Comparison of ENCODE assay signal across 8 cellular contexts in genomic region chr22:38273135-38273761, GRCh38. TPM values are rescaled to one million over a fixed set of nuclear protein-coding genes. Genes with fewer than 3 reads are reported as not detected.
A peak's percentile ranks its signal among the peaks of the same experiment; 100 is the strongest.
DNase-seq lines count a peak whose midpoint lies in the region; ATAC-seq, FAIRE-seq and TF ChIP-seq lines count a peak whose summit lies in the region.

No MANE protein-coding gene starts in this region.

- no peaks in the 10 kb centered on the region for H3K9me3 ChIP-seq in Panc1 (ENCODE audit: control insufficient read depth, insufficient read depth, low read depth, low read length)
- H3K9me3 ChIP-seq in H1 (ENCODE audit: insufficient read depth in 2 of 2, low read depth in 1 of 2, low read length in 1 of 2): no peaks in the 10 kb centered on the region
- no peaks in the 10 kb centered on the region for H3K9me3 ChIP-seq in naive thymus-derived CD4-positive, alpha-beta T cell (ENCODE audit: control insufficient read depth in 2 of 3, low read length in 3 of 3)

- peaks cover 10% of the 10 kb centered on the region for H3K23me2 ChIP-seq in H1 (ENCODE audit: low read depth, low read length)

- peak overlapping the region; percentile 46; the same call in 1 of the 2 replicates for H2BK15ac ChIP-seq in H1 (ENCODE audit: low read length)

- intact Hi-C loops in Panc1 (cut with micrococcal nuclease; ENCODE audit: unreplicated experiment): no loop called here
- intact Hi-C loops in naive thymus-derived CD4-positive, alpha-beta T cell (cut with micrococcal nuclease): loop anchor here (1.0 to 5.0 kb wide), 8 partner anchors 44 to 466 kb away; partner anchors contain the start of genes CSNK1E (in 2 of the 2), PLA2G6 (in 2 of the 2), DDX17 (in 1 of the 2) and DMC1 (in 1 of the 2)

- peak overlapping the region; percentile 89 for H3K27ac ChIP-seq in Panc1 (ENCODE audit: low read length)
- H3K27ac ChIP-seq in H1 (ENCODE audit: low read depth, low read length): no peak overlapping the region
- H3K27ac ChIP-seq in naive thymus-derived CD4-positive, alpha-beta T cell (ENCODE audit: low read depth, low read length): peak overlapping the region; percentile 89

- CTCF ChIA-PET in Panc1 (lab: Charles Lee) (no interaction called here), H1 (lab: Charles Lee; ENCODE audit: partially characterized antibody) (interaction anchor here (1.8 to 4.5 kb wide), 3 partner anchors 12 to 173 kb away, joined by 4 to 33 read pairs (median 6); no protein-coding TSS in a partner anchor)
- CTCF ChIA-PET in naive thymus-derived CD4-positive, alpha-beta T cell (lab: Charles Lee): no interaction called here

- POLR2A ChIA-PET in Panc1 (lab: Charles Lee): no interaction called here
- POLR2A ChIA-PET in H1 (lab: Charles Lee; ENCODE audit: partially characterized antibody): interaction anchor here (1.2 to 7.8 kb wide), 2 partner anchors 14 to 76 kb away, joined by 3 to 81 read pairs; no protein-coding TSS in a partner anchor
- POLR2A ChIA-PET in naive thymus-derived CD4-positive, alpha-beta T cell (lab: Charles Lee): interaction anchor here (0.5 kb wide), 1 partner anchor 468 kb away, joined by 3 read pairs; a partner anchor contains a TSS

- H3K4me2 ChIP-seq in H1 (ENCODE audit: insufficient read depth in 1 of 2, low read depth in 2 of 2, low read length in 2 of 2): peak overlapping the region; percentile 97

- peak overlapping the region; percentile 50 for H4K91ac ChIP-seq in H1 (replicated peaks; ENCODE audit: insufficient read length, low read length)

- H3K36me3 ChIP-seq in Panc1 (ENCODE audit: control insufficient read depth, insufficient read depth, low read length) (peaks cover 5% of the 10 kb centered on the region; the same call in 1 of the 2 replicates), H1 (ENCODE audit: control insufficient read depth in 2 of 4, insufficient read depth in 4 of 4, low read length in 3 of 4) (0 out of 8 replicates have a peak, but pooled peaks cover 0 to 3% (median 0%) of the 10 kb centered on the region in 4 experiments)
- H3K36me3 ChIP-seq in naive thymus-derived CD4-positive, alpha-beta T cell (ENCODE audit: control insufficient read depth in 2 of 3, insufficient read depth in 3 of 3, low read length in 3 of 3): peaks cover 0 to 5% (median 0%) of the 10 kb centered on the region in 3 experiments

- peak overlapping the region; percentile 11; the same call in 1 of the 2 replicates for H2BK12ac ChIP-seq in H1 (ENCODE audit: low read depth, low read length)

- no TSS peak for BruUV-seq in Panc1 (replicated peaks; lab: Mats Ljungman, UMichigan)

- in situ Hi-C loops in G401 (cut with HindIII; ENCODE audit: low sequenced_read_pairs) (loop anchor here (25.0 kb wide), 1 partner anchor 161 kb away; the partner anchor contains the start of gene BAIAP2L2), Panc1 (cut with HindIII; ENCODE audit: low pct_unique_long_range_greater_than_20kb, low sequenced_read_pairs) (no loop called here), ACHN (cut with HindIII; ENCODE audit: low pct_ligation_motif_present, low pct_unique_long_range_greater_than_20kb, low sequenced_read_pairs) (no loop called here)

- peak overlapping the region; percentile 66; the same call in 1 of the 2 replicates for H4K8ac ChIP-seq in H1 (ENCODE audit: extremely low read depth, insufficient read depth, low read length)

- no peak overlapping the region for H2AK5ac ChIP-seq in H1 (ENCODE audit: low read depth, low read length)

- peaks cover 29 to 55% (median 50%) of the 10 kb centered on the region in 7 donors for H3K4me1 Mint-ChIP-seq in naive thymus-derived CD4-positive, alpha-beta T cell

- peaks cover 17 to 26% of the 10 kb centered on the region in 2 experiments for H4K20me1 ChIP-seq in H1 (replicated peaks in 1 of 2; ENCODE audit: control insufficient read depth in 1 of 2, insufficient read depth in 2 of 2, low read length in 2 of 2)

- peak overlapping the region; percentile 27 for H3K4ac ChIP-seq in H1 (replicated peaks; ENCODE audit: insufficient read length, low read depth, low read length)

- H3K18ac ChIP-seq in H1 (ENCODE audit: extremely low read depth, low read length): peak overlapping the region; percentile 85

- H2BK120ac ChIP-seq in H1 (replicated peaks; ENCODE audit: low read depth, low read length): no peak overlapping the region

- H3K79me2 ChIP-seq in H1 (ENCODE audit: control insufficient read depth in 1 of 2, insufficient read depth in 2 of 2, low read length in 2 of 2): peaks cover 17 to 34% of the 10 kb centered on the region in 2 experiments

- H2BK5ac ChIP-seq in H1 (ENCODE audit: low read depth, low read length): no peak overlapping the region

- ATAC-seq in Panc1 (peak; percentile 49; the same call in 1 of the 2 replicates), GM19455 (IDR thresholded peaks at IDR 0.05; ENCODE audit: unreplicated experiment) (no peak), GM18870 (IDR thresholded peaks at IDR 0.05; ENCODE audit: unreplicated experiment) (no peak)
- peak; percentile 8 for ATAC-seq in naive thymus-derived CD4-positive, alpha-beta T cell

- H4K5ac ChIP-seq in H1 (ENCODE audit: insufficient read length, low read depth, low read length): peak overlapping the region; percentile 70

- FAIRE-seq in H1 (lab: Jason Lieb, UNC): no peak

- H3K9ac ChIP-seq in H1 (replicated peaks in 1 of 4; ENCODE audit: extremely low read depth in 1 of 4, low read depth in 3 of 4, low read length in 3 of 4): peak overlapping the region in 1 of 4 experiments; percentile 63; a peak in 3 of 7 replicates

- no peak for TF ChIP-seq POLR2A in H1 (IDR thresholded peaks at IDR 0.05; ENCODE audit: control extremely low read depth in 1 of 2, low read depth in 2 of 2, low read length in 2 of 2)

- 28% methylated on average over 22 of the region's 25 CpGs; no CpG with 5 or more reads in 1 of the 2 experiments for WGBS in H1 (ENCODE audit: extremely low coverage in 1 of 2, insufficient coverage in 1 of 2, insufficient read length in 1 of 2, insufficient replicate concordance in 2 of 2, low coverage in 1 of 2, low lambda C conversion rate in 2 of 2, missing lambda C conversion rate in 1 of 2), 2 experiments

- H3K36me3 Mint-ChIP-seq in naive thymus-derived CD4-positive, alpha-beta T cell: no peaks in the 10 kb centered on the region

- H3K27me3 Mint-ChIP-seq in naive thymus-derived CD4-positive, alpha-beta T cell: peaks cover 0 to 8% (median 0%) of the 10 kb centered on the region in 5 donors

- H2BK20ac ChIP-seq in H1 (ENCODE audit: low read length): no peak overlapping the region

- H2AFZ ChIP-seq in H1 (ENCODE audit: low read length): peak overlapping the region; percentile 100

- H3K4me3 ChIP-seq in Panc1 (ENCODE audit: low read depth in 2 of 2, low read length in 2 of 2): peak overlapping the region; percentile 66 to 77
- H3K4me3 ChIP-seq in H1 (ENCODE audit: extremely low read depth in 1 of 4, insufficient read depth in 2 of 4, low read depth in 3 of 4, low read length in 4 of 4): peak overlapping the region; percentile 30 to 97 (median 74)
- peak overlapping the region; percentile 77 for H3K4me3 ChIP-seq in naive thymus-derived CD4-positive, alpha-beta T cell (ENCODE audit: low read length)

- H3K9me3 Mint-ChIP-seq in naive thymus-derived CD4-positive, alpha-beta T cell: peaks cover 0 to 3% (median 0%) of the 10 kb centered on the region in 11 donors

- DNase-seq in G401 (ENCODE audit: low spot score) (peak; percentile 70), Panc1 (ENCODE audit: low read depth, low spot score) (no peak), H1 (ENCODE audit: low read depth in 1 of 2, low spot score in 2 of 2) (no peak), ACHN (no peak), HCEC 1CT (no peak)
- DNase-seq in naive thymus-derived CD4-positive, alpha-beta T cell: no peak

- H3K79me1 ChIP-seq in H1 (ENCODE audit: low read depth, low read length): peaks cover 20% of the 10 kb centered on the region

- H3K14ac ChIP-seq in H1 (ENCODE audit: insufficient read length): no peak overlapping the region

- H3K23ac ChIP-seq in H1 (ENCODE audit: insufficient read length): no peak overlapping the region

- peaks cover 10% of the 10 kb centered on the region for H3K4me1 ChIP-seq in Panc1 (ENCODE audit: control insufficient read depth, insufficient read depth, low read length)
- peaks cover 10 to 21% (median 15%) of the 10 kb centered on the region in 4 experiments for H3K4me1 ChIP-seq in H1 (replicated peaks in 1 of 4; ENCODE audit: control insufficient read depth in 3 of 4, insufficient read depth in 4 of 4, low read length in 3 of 4)
- peaks cover 19 to 26% of the 10 kb centered on the region in 2 donors for H3K4me1 ChIP-seq in naive thymus-derived CD4-positive, alpha-beta T cell (ENCODE audit: control insufficient read depth in 2 of 2, insufficient read depth in 2 of 2, low read length in 2 of 2)

- no peak for TF ChIP-seq CTCF in Panc1 (IDR thresholded peaks at IDR 0.05)
- TF ChIP-seq CTCF in H1 (IDR thresholded peaks at IDR 0.05; ENCODE audit: control extremely low read depth in 1 of 3, insufficient read depth in 1 of 3, low read depth in 1 of 3, low read length in 3 of 3): no peak; a peak in 1 of 4 replicates

- TF ChIP-seq EP300 in H1 (IDR thresholded peaks at IDR 0.05; ENCODE audit: borderline replicate concordance in 1 of 2, low read depth in 2 of 2, low read length in 2 of 2): no peak

- H3K4me3 Mint-ChIP-seq in naive thymus-derived CD4-positive, alpha-beta T cell: peak overlapping the region; percentile 90 to 96 (median 94)

- H3K27me3 ChIP-seq in Panc1 (ENCODE audit: control insufficient read depth, insufficient read depth, low read length) (no peaks in the 10 kb centered on the region), H1 (replicated peaks in 1 of 4; ENCODE audit: control insufficient read depth in 3 of 4, extremely low read depth in 1 of 4, insufficient read depth in 3 of 4, low read length in 3 of 4) (no peaks in the 10 kb centered on the region)
- H3K27me3 ChIP-seq in naive thymus-derived CD4-positive, alpha-beta T cell (ENCODE audit: control insufficient read depth in 2 of 2, insufficient read depth in 2 of 2, low read length in 2 of 2): no peaks in the 10 kb centered on the region

- H3K56ac ChIP-seq in H1 (replicated peaks; ENCODE audit: insufficient read length, low read depth, low read length): peak overlapping the region; percentile 5

- TF ChIP-seq RAD21 in H1 (IDR thresholded peaks at IDR 0.05 in 1 of 2, conservative IDR thresholded peaks at IDR 0.05 in 1 of 2; ENCODE audit: low read depth in 2 of 2, low read length in 2 of 2): no peak

- H3K27ac Mint-ChIP-seq in naive thymus-derived CD4-positive, alpha-beta T cell: peak overlapping the region; percentile 92 to 99 (median 96)

RNA-seq across cellular contexts. Expression of gene TMEM184B, which starts 0.4 kb away (rescaled TPM):
- 16.2 and 20.5 TPM in 2 replicates for total RNA-seq in G401 (2014; rRNA removed; shearing (Covaris generic))
- total RNA-seq in Panc1 (2021; ENCODE audit: unreplicated experiment): 54.2 TPM
- polyA plus RNA-seq in Panc1 (2012; ENCODE audit: insufficient read length): 60.0 TPM
- total RNA-seq in H1 (2021; fragmentation: NEBNext Ultra II Directional; extraction: Animal tissue kit (Norgen Biotek cat#: 25700)): 79.9 and 81.0 TPM in 2 replicates
- 41.6 and 70.6 TPM in 2 replicates for polyA plus RNA-seq in H1 (2011; rRNA removed)
- polyA plus RNA-seq in H1 (2011; cell fraction: cytosol; rRNA removed): 29.5 TPM
- polyA plus RNA-seq in H1 (2011; cell fraction: nucleus; rRNA removed): 55.9 TPM
- polyA plus RNA-seq in H1 (2012, experiment 1 of 2): 34.1 to 60.3 TPM (median 56.8 TPM) in 4 replicates
- polyA plus RNA-seq in H1 (2012, experiment 2 of 2): 49.3 TPM
- 57.6 TPM for polyA plus RNA-seq in H1 (2013, experiment 1 of 2)
- polyA plus RNA-seq in H1 (2013, experiment 2 of 2): 64.6 TPM
- 31.7 and 53.2 TPM in 2 replicates for polyA minus RNA-seq in H1 (2011; rRNA and poly(A)+ RNA removed)
- 60.0 TPM for polyA minus RNA-seq in H1 (2011; cell fraction: cytosol; rRNA and poly(A)+ RNA removed)
- 32.2 TPM for polyA minus RNA-seq in H1 (2011; cell fraction: nucleus; rRNA and poly(A)+ RNA removed)
- total RNA-seq in naive thymus-derived CD4-positive, alpha-beta T cell: 10 to 100 TPM; 26.9 to 41.3 (median 35.0) TPM
- polyA plus RNA-seq in naive thymus-derived CD4-positive, alpha-beta T cell: 10 to 100 TPM in 1 of 2 donors, 1 to 10 TPM in 1; 9.0 to 19.5 TPM

RNA-seq across cellular contexts. Expression of gene CSNK1E, which starts 44.0 kb away (rescaled TPM):
- 94.4 and 129 TPM in 2 replicates for total RNA-seq in G401 (2014; rRNA removed; shearing (Covaris generic))
- total RNA-seq in Panc1 (2021; ENCODE audit: unreplicated experiment): 115 TPM
- polyA plus RNA-seq in Panc1 (2012; ENCODE audit: insufficient read length): 141 TPM
- total RNA-seq in H1 (2021; fragmentation: NEBNext Ultra II Directional; extraction: Animal tissue kit (Norgen Biotek cat#: 25700)): 244 and 247 TPM in 2 replicates
- polyA plus RNA-seq in H1 (2011; rRNA removed): 263 and 387 TPM in 2 replicates
- 335 TPM for polyA plus RNA-seq in H1 (2011; cell fraction: cytosol; rRNA removed)
- 537 TPM for polyA plus RNA-seq in H1 (2011; cell fraction: nucleus; rRNA removed)
- polyA plus RNA-seq in H1 (2012, experiment 1 of 2): 185 to 231 TPM (median 213 TPM) in 4 replicates
- 133 TPM for polyA plus RNA-seq in H1 (2012, experiment 2 of 2)
- polyA plus RNA-seq in H1 (2013, experiment 1 of 2): 177 TPM
- polyA plus RNA-seq in H1 (2013, experiment 2 of 2): 168 TPM
- polyA minus RNA-seq in H1 (2011; rRNA and poly(A)+ RNA removed): 183 and 358 TPM in 2 replicates
- polyA minus RNA-seq in H1 (2011; cell fraction: cytosol; rRNA and poly(A)+ RNA removed): 170 TPM
- 213 TPM for polyA minus RNA-seq in H1 (2011; cell fraction: nucleus; rRNA and poly(A)+ RNA removed)
- 100 to 1,000 TPM in 2 of 5 experiments, 10 to 100 TPM in 3; 71.6 to 143 (median 91.9) TPM for total RNA-seq in naive thymus-derived CD4-positive, alpha-beta T cell
- polyA plus RNA-seq in naive thymus-derived CD4-positive, alpha-beta T cell: 1 to 10 TPM; 5.6 to 8.1 TPM

Comparison
In these comparisons a context has a peak if more than half of its experiments do, and no peak if none do; other contexts are left out.
1. ATAC-seq: peak in Panc1 (single experiment) and naive thymus-derived CD4-positive, alpha-beta T cell (single experiment); none in GM19455 (single experiment) and GM18870 (single experiment).
2. Peak in every context shown above with its lines, with median percentiles within 50 percentile points of each other: H3K4me3 ChIP-seq.